ENCODE assay signal across 11 cellular contexts in genomic region chr1:207054476-207054875, GRCh38. TPM values are rescaled to one million over a fixed set of nuclear protein-coding genes. Genes with fewer than 3 reads are reported as not detected.
DNase-seq lines count a peak whose midpoint lies in the region; ATAC-seq and TF ChIP-seq lines count a peak whose summit lies in the region.
"Had no signal": no experiment of that assay in that cellular context is flagged by ENCODE, and none has a peak within 500 bp of the region (broad histone marks: within the 10 kb centered on the region; RNA-seq: fewer than 3 reads in every experiment).

No MANE protein-coding gene starts in this region.

- TF ChIP-seq CTCF in VCaP (conservative IDR thresholded peaks at IDR 0.05), result no peak
- TF ChIP-seq CTCF in thyroid gland (IDR thresholded peaks at IDR 0.05), result no peak

- no peaks in the 10 kb centered on the region for H3K27me3 ChIP-seq in thyroid gland

- H3K9me3 ChIP-seq in thyroid gland, result no peaks in the 10 kb centered on the region

- intact Hi-C loops in activated naive CD4-positive, alpha-beta T cell treated with anti-CD3 and anti-CD28 coated beads for 36 hours (cut with micrococcal nuclease), result loop anchor here (5.0 kb wide), 4 partner anchors 283 to 808 kb away; no protein-coding TSS in a partner anchor
- intact Hi-C loops in thyroid gland (cut with DNase I), result no loop called here

- H3K36me3 Mint-ChIP-seq in activated naive CD4-positive, alpha-beta T cell treated with anti-CD3 and anti-CD28 coated beads, Interleukin-2, amount 10 ng/mL, durations not matched to agents 7 days and 5 days, result peaks cover 16% of the 10 kb centered on the region
- H3K36me3 Mint-ChIP-seq in activated naive CD4-positive, alpha-beta T cell treated with anti-CD3 and anti-CD28 coated beads for 36 hours (ENCODE audit: low read depth), result peaks cover 2% of the 10 kb centered on the region
- no peaks in the 10 kb centered on the region for H3K36me3 Mint-ChIP-seq in memory B cell

- no peak overlapping the region for H3K4me3 ChIP-seq in thyroid gland (replicated peaks in 1 of 3)

- 79 to 81% methylated on average over 3 of the region's 3 CpGs for WGBS in thyroid gland, 2 donors

- H3K4me3 Mint-ChIP-seq in activated naive CD4-positive, alpha-beta T cell treated with anti-CD3 and anti-CD28 coated beads, Interleukin-2, amount 10 ng/mL, durations not matched to agents 7 days and 5 days, result peak overlapping the region; percentile 62
- no peak overlapping the region for H3K4me3 Mint-ChIP-seq in activated naive CD4-positive, alpha-beta T cell treated with anti-CD3 and anti-CD28 coated beads for 36 hours
- H3K4me3 Mint-ChIP-seq in memory B cell, result peak overlapping the region; percentile 27

- peaks cover 34 to 55% of the 10 kb centered on the region in 2 donors for H3K4me1 ChIP-seq in thyroid gland

- H3K27me3 Mint-ChIP-seq in activated naive CD4-positive, alpha-beta T cell treated with anti-CD3 and anti-CD28 coated beads, Interleukin-2, amount 10 ng/mL, durations not matched to agents 7 days and 5 days, result peaks cover 25% of the 10 kb centered on the region
- H3K27me3 Mint-ChIP-seq in activated naive CD4-positive, alpha-beta T cell treated with anti-CD3 and anti-CD28 coated beads for 36 hours (ENCODE audit: low read depth), result no peaks in the 10 kb centered on the region
- H3K27me3 Mint-ChIP-seq in memory B cell, result no peaks in the 10 kb centered on the region

- H3K27ac ChIP-seq in VCaP, result peak overlapping the region; percentile 95; the same call in 1 of the 2 replicates
- H3K27ac ChIP-seq in thyroid gland, result peak overlapping the region; percentile 93 to 97 (median 97)

- H3K27ac Mint-ChIP-seq in activated naive CD4-positive, alpha-beta T cell treated with anti-CD3 and anti-CD28 coated beads, Interleukin-2, amount 10 ng/mL, durations not matched to agents 7 days and 5 days, result no peak overlapping the region
- no peak overlapping the region for H3K27ac Mint-ChIP-seq in activated naive CD4-positive, alpha-beta T cell treated with anti-CD3 and anti-CD28 coated beads for 36 hours
- H3K27ac Mint-ChIP-seq in memory B cell, result peak overlapping the region; percentile 92

- CTCF ChIA-PET in activated naive CD4-positive, alpha-beta T cell treated with anti-CD3 and anti-CD28 coated beads, Interleukin-2, amount 10 ng/mL, durations not matched to agents 7 days and 5 days (lab: Charles Lee), result no interaction called here
- CTCF ChIA-PET in activated naive CD4-positive, alpha-beta T cell treated with anti-CD3 and anti-CD28 coated beads for 36 hours (lab: Charles Lee), result no interaction called here

- ATAC-seq in memory B cell (ENCODE audit: low read depth), result peak; percentile 45

- H3K4me1 Mint-ChIP-seq in activated naive CD4-positive, alpha-beta T cell treated with anti-CD3 and anti-CD28 coated beads, Interleukin-2, amount 10 ng/mL, durations not matched to agents 7 days and 5 days, result peaks cover 46% of the 10 kb centered on the region
- peaks cover 28% of the 10 kb centered on the region for H3K4me1 Mint-ChIP-seq in activated naive CD4-positive, alpha-beta T cell treated with anti-CD3 and anti-CD28 coated beads for 36 hours (ENCODE audit: low read depth)
- H3K4me1 Mint-ChIP-seq in memory B cell, result peaks cover 31% of the 10 kb centered on the region

- H3K36me3 ChIP-seq in thyroid gland, result no peaks in the 10 kb centered on the region

- peaks cover 3% of the 10 kb centered on the region for H3K9me3 Mint-ChIP-seq in activated naive CD4-positive, alpha-beta T cell treated with anti-CD3 and anti-CD28 coated beads, Interleukin-2, amount 10 ng/mL, durations not matched to agents 7 days and 5 days
- no peaks in the 10 kb centered on the region for H3K9me3 Mint-ChIP-seq in activated naive CD4-positive, alpha-beta T cell treated with anti-CD3 and anti-CD28 coated beads for 36 hours
- no peaks in the 10 kb centered on the region for H3K9me3 Mint-ChIP-seq in memory B cell

- no peak for TF ChIP-seq POLR2A in thyroid gland (IDR thresholded peaks at IDR 0.05)

- no peak for DNase-seq in activated naive CD4-positive, alpha-beta T cell treated with anti-CD3 and anti-CD28 coated beads, Interleukin-2, amount 10 ng/mL, durations not matched to agents 7 days and 5 days
- DNase-seq in activated naive CD4-positive, alpha-beta T cell treated with anti-CD3 and anti-CD28 coated beads for 36 hours, result no peak
- DNase-seq in memory B cell (ENCODE audit: low spot score in 2 of 2) (peak in 1 of 2 donors; percentile 39), thyroid gland (no peak), NCI-H510A (lab: John Stamatoyannopoulos, UW) (no peak), HUDEP-2 (lab: John Stamatoyannopoulos, UW; ENCODE audit: unreplicated experiment in 76 of 76) (no peak)
- DNase-seq in activated CD4-positive, alpha-beta T cell treated with anti-CD3 and anti-CD28 coated beads, Interleukin-2, amount 50 U/mL, for 48 hours, result no peak
- DNase-seq: activated CD4-positive, alpha-beta T cell treated with anti-CD3 and anti-CD28 coated beads, Interleukin-2, amount 50 U/mL, for 1 hour; anterior cingulate cortex had no signal

RNA-seq across cellular contexts. Expression of gene PFKFB2, which starts 1.4 kb away (rescaled TPM):
- total RNA-seq in activated naive CD4-positive, alpha-beta T cell treated with anti-CD3 and anti-CD28 coated beads for 36 hours, result 1 to 10 TPM; 3.4 to 6.2 TPM
- total RNA-seq in thyroid gland, result 100 to 1,000 TPM in 2 of 4 donors, 10 to 100 TPM in 2; 87.7 to 191 (median 110) TPM

RNA-seq across cellular contexts. Expression of gene YOD1, which starts 3.5 kb away (rescaled TPM):
- 1 to 10 TPM; 8.6 to 8.8 TPM for total RNA-seq in activated naive CD4-positive, alpha-beta T cell treated with anti-CD3 and anti-CD28 coated beads for 36 hours
- total RNA-seq in thyroid gland, result 10 to 100 TPM; 11.6 to 17.7 (median 13.5) TPM

RNA-seq across cellular contexts. Expression of gene C1orf116, which starts 21.9 kb away (rescaled TPM):
- not detected for total RNA-seq in activated naive CD4-positive, alpha-beta T cell treated with anti-CD3 and anti-CD28 coated beads for 36 hours
- total RNA-seq in thyroid gland, result 10 to 100 TPM in 3 of 4 donors, 1 to 10 TPM in 1; 7.1 to 24.6 (median 13.3) TPM

RNA-seq across cellular contexts. Expression of gene C4BPB, which starts 34.2 kb away (rescaled TPM):
- 1 to 10 TPM in 1 of 2 experiments, under 1 TPM in 1; 0.81 to 1.1 TPM for total RNA-seq in activated naive CD4-positive, alpha-beta T cell treated with anti-CD3 and anti-CD28 coated beads for 36 hours
- not detected for total RNA-seq in thyroid gland
- total RNA-seq: renal cortical epithelial cell had no signal

RNA-seq across cellular contexts. Expression of gene C4BPA, which starts 49.6 kb away (rescaled TPM):
- total RNA-seq in activated naive CD4-positive, alpha-beta T cell treated with anti-CD3 and anti-CD28 coated beads for 36 hours, result not detected
- not detected for total RNA-seq in thyroid gland

Comparison
In these comparisons a context has a peak if more than half of its experiments do, and no peak if none do; other contexts are left out.
1. RNA of gene PFKFB2, which starts 1.4 kb away (total RNA-seq): 87.7 to 191 TPM in thyroid gland; 3.4 to 6.2 TPM in activated naive CD4-positive, alpha-beta T cell treated with anti-CD3 and anti-CD28 coated beads for 36 hours; every median in the first group is over 10 times any median in the second.
2. RNA of gene C1orf116, which starts 21.9 kb away (total RNA-seq): 7.1 to 24.6 TPM in thyroid gland; not detected in activated naive CD4-positive, alpha-beta T cell treated with anti-CD3 and anti-CD28 coated beads for 36 hours; every median in the first group is over 4 times any median in the second.